ENCODE assay signal across 23 cellular contexts in the genomic region with DNA sequence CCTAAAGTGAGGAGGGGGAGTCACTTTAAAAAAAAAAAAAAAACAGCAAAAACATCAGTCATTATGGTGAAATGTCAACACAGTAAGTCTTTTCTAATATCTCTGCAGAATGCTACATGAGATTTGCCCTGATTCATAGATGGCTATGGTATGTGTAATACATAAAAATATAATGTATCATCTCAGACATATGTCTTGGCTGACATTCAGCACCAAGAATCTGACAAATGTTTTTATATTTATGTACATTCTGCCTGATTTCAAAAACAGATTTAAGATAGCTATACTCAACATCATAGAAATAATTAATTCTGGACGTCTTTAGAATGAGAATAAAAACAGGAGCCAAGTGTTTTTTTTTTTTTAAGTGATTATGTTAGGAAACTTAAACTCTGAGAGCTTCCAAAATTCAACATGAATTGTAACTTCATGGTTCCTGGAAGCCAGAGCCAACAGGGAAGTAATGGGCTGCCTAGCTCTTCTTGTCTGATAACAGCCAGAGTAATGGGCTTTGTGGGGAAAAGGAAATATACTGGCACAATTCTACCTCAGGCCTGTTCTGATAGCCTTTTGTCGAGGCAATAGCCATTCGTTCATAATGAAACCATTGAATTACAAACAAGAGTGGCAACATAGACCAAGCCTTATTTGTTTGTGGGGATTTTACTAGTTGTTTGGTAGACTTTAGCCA.
A peak's percentile ranks its signal among the peaks of the same experiment; 100 is the strongest.
DNase-seq lines count a peak whose midpoint lies in the region; ATAC-seq and TF ChIP-seq lines count a peak whose summit lies in the region.
"Had no signal": no experiment of that assay in that cellular context is flagged by ENCODE, and none has a peak within 500 bp of the region (broad histone marks: within the 10 kb centered on the region; RNA-seq: fewer than 3 reads in every experiment).

No MANE protein-coding gene starts in this region.

- ATAC-seq in body of pancreas (peak; percentile 56), GM19467 (IDR thresholded peaks at IDR 0.05; ENCODE audit: unreplicated experiment) (no peak)
- ATAC-seq: activated CD8-positive, alpha-beta T cell treated with anti-CD3 and anti-CD28 coated beads for 36 hours; Right ventricle myocardium inferior; stimulated activated naive CD8-positive, alpha-beta T cell treated with anti-CD3 and anti-CD28 coated beads, Interleukin-15, Interleukin-2, amounts not matched to agents 100 U/mL and 50 U/mL, for 24 hours had no signal

- H3K36me3 ChIP-seq in body of pancreas (replicated peaks in 1 of 2; ENCODE audit: insufficient read depth in 1 of 2, low read depth in 2 of 2): no peaks in the 10 kb centered on the region
- H3K36me3 ChIP-seq: BE2C, esophagus muscularis mucosa had no signal

- intact Hi-C loops in body of pancreas (cut with DNase I): no loop called here
- intact Hi-C loops in activated naive CD4-positive, alpha-beta T cell treated with anti-CD3 and anti-CD28 coated beads for 36 hours (cut with micrococcal nuclease): no loop called here

- no peaks in the 10 kb centered on the region for H3K27me3 ChIP-seq in body of pancreas
- H3K27me3 ChIP-seq: BE2C, esophagus muscularis mucosa had no signal

- H3K27ac Mint-ChIP-seq in activated naive CD4-positive, alpha-beta T cell treated with anti-CD3 and anti-CD28 coated beads for 36 hours: no peak overlapping the region
- H3K27ac Mint-ChIP-seq: activated B cell treated with CpG ODN at 0.5 μM for 24 hours; activated CD8-positive, alpha-beta T cell treated with anti-CD3 and anti-CD28 coated beads for 36 hours; activated naive CD4-positive, alpha-beta T cell treated with anti-CD3 and anti-CD28 coated beads, Interleukin-2, amount 50 U/mL, for 24 hours; T-helper 1 cell treated with Interleukin-12 subunit alpha and Interleukin-12 subunit beta and Interleukin-4 antibody, amounts not matched to agents 30 μg/mL and 1 μg/mL, for 36 hours had no signal

- TF ChIP-seq POLR2A in body of pancreas (IDR thresholded peaks at IDR 0.05): no peak

- H3K27me3 Mint-ChIP-seq in activated naive CD4-positive, alpha-beta T cell treated with anti-CD3 and anti-CD28 coated beads for 36 hours (ENCODE audit: low read depth): no peaks in the 10 kb centered on the region
- H3K27me3 Mint-ChIP-seq: activated B cell treated with CpG ODN at 0.5 μM for 24 hours; activated CD8-positive, alpha-beta T cell treated with anti-CD3 and anti-CD28 coated beads for 36 hours; activated naive CD4-positive, alpha-beta T cell treated with anti-CD3 and anti-CD28 coated beads, Interleukin-2, amount 50 U/mL, for 24 hours had no signal

- H3K9me3 ChIP-seq in body of pancreas: no peaks in the 10 kb centered on the region
- H3K9me3 ChIP-seq: BE2C, esophagus muscularis mucosa had no signal

- no peak overlapping the region for H3K4me3 Mint-ChIP-seq in activated naive CD4-positive, alpha-beta T cell treated with anti-CD3 and anti-CD28 coated beads for 36 hours
- H3K4me3 Mint-ChIP-seq: activated B cell treated with CpG ODN at 0.5 μM for 24 hours; activated CD8-positive, alpha-beta T cell treated with anti-CD3 and anti-CD28 coated beads for 36 hours; activated naive CD4-positive, alpha-beta T cell treated with anti-CD3 and anti-CD28 coated beads, Interleukin-2, amount 50 U/mL, for 24 hours; T-helper 1 cell treated with Interleukin-12 subunit alpha and Interleukin-12 subunit beta and Interleukin-4 antibody, amounts not matched to agents 30 μg/mL and 1 μg/mL, for 36 hours had no signal

- CTCF ChIA-PET in activated naive CD4-positive, alpha-beta T cell treated with anti-CD3 and anti-CD28 coated beads for 36 hours (lab: Charles Lee): interaction anchor here (0.6 kb wide), 2 partner anchors 124 to 361 kb away, joined by 3 to 7 read pairs; no protein-coding TSS in a partner anchor

- no peaks in the 10 kb centered on the region for H3K4me1 Mint-ChIP-seq in activated naive CD4-positive, alpha-beta T cell treated with anti-CD3 and anti-CD28 coated beads for 36 hours (ENCODE audit: low read depth)
- H3K4me1 Mint-ChIP-seq: activated B cell treated with CpG ODN at 0.5 μM for 24 hours; activated naive CD4-positive, alpha-beta T cell treated with anti-CD3 and anti-CD28 coated beads, Interleukin-2, amount 50 U/mL, for 24 hours had no signal

- peaks cover 2% of the 10 kb centered on the region for H3K36me3 Mint-ChIP-seq in activated naive CD4-positive, alpha-beta T cell treated with anti-CD3 and anti-CD28 coated beads for 36 hours (ENCODE audit: low read depth)

- no peak for TF ChIP-seq CTCF in body of pancreas (IDR thresholded peaks at IDR 0.05)
- TF ChIP-seq CTCF in fibroblast of the aortic adventitia (IDR thresholded peaks at IDR 0.05; ENCODE audit: insufficient read depth, low read length): no peak

- DNase-seq in NCI-H226 (peak; percentile 40), body of pancreas (no peak), fibroblast of the aortic adventitia (ENCODE audit: low read depth) (peak; percentile 64), mesenteric fat pad (ENCODE audit: low spot score) (no peak), NCI-H2081 treated with DMSO at 0.1 percent for 48 hours (lab: John Stamatoyannopoulos, UW) (no peak)
- no peak for DNase-seq in activated naive CD4-positive, alpha-beta T cell treated with anti-CD3 and anti-CD28 coated beads for 36 hours
- DNase-seq: activated B cell treated with CpG ODN at 0.5 μM for 24 hours; activated CD8-positive, alpha-beta T cell treated with anti-CD3 and anti-CD28 coated beads for 36 hours; activated T-cell treated with anti-CD3 and anti-CD28 coated beads, Interleukin-2, amount 50 U/mL, for 1 hour; BE2C; hippocampal formation; Karpas-422; NCI-H1105; NCI-H526; stimulated activated CD4-positive, alpha-beta T cell treated with anti-CD3 and anti-CD28 coated beads, Interleukin-2, amount 100 ng/mL, for 24 hours; stimulated activated naive CD8-positive, alpha-beta T cell treated with anti-CD3 and anti-CD28 coated beads, Interleukin-15, Interleukin-2, amounts not matched to agents 100 U/mL and 50 U/mL, for 24 hours; trophoblast cell had no signal

- no peaks in the 10 kb centered on the region for H3K4me1 ChIP-seq in body of pancreas
- H3K4me1 ChIP-seq: BE2C had no signal

- no peak overlapping the region for H3K4me3 ChIP-seq in body of pancreas
- no peak overlapping the region for H3K4me3 ChIP-seq in fibroblast of the aortic adventitia (ENCODE audit: low read depth, low read length)
- H3K4me3 ChIP-seq: esophagus muscularis mucosa had no signal

- H3K27ac ChIP-seq in body of pancreas: peak overlapping the region in 1 of 4 donors; percentile 42
- H3K27ac ChIP-seq: esophagus muscularis mucosa, parathyroid adenoma had no signal

- 43 to 51% methylated on average over 3 of the region's 3 CpGs for WGBS in body of pancreas, 2 donors

- no peaks in the 10 kb centered on the region for H3K9me3 Mint-ChIP-seq in activated naive CD4-positive, alpha-beta T cell treated with anti-CD3 and anti-CD28 coated beads for 36 hours
- H3K9me3 Mint-ChIP-seq: activated B cell treated with CpG ODN at 0.5 μM for 24 hours; activated CD8-positive, alpha-beta T cell treated with anti-CD3 and anti-CD28 coated beads for 36 hours; activated naive CD4-positive, alpha-beta T cell treated with anti-CD3 and anti-CD28 coated beads, Interleukin-2, amount 50 U/mL, for 24 hours; T-helper 1 cell treated with Interleukin-12 subunit alpha and Interleukin-12 subunit beta and Interleukin-4 antibody, amounts not matched to agents 30 μg/mL and 1 μg/mL, for 36 hours had no signal

Comparison
In these comparisons a context has a peak if more than half of its experiments do, and no peak if none do; other contexts are left out.
1. DNase-seq: peak in NCI-H226 (single experiment) and fibroblast of the aortic adventitia (single experiment); none in body of pancreas (0 of 4), mesenteric fat pad (single experiment), NCI-H2081 treated with DMSO at 0.1 percent for 48 hours (single experiment) and activated naive CD4-positive, alpha-beta T cell treated with anti-CD3 and anti-CD28 coated beads for 36 hours (single experiment).